10 cellular contexts compared by ENCODE assay signal in the genomic region with DNA sequence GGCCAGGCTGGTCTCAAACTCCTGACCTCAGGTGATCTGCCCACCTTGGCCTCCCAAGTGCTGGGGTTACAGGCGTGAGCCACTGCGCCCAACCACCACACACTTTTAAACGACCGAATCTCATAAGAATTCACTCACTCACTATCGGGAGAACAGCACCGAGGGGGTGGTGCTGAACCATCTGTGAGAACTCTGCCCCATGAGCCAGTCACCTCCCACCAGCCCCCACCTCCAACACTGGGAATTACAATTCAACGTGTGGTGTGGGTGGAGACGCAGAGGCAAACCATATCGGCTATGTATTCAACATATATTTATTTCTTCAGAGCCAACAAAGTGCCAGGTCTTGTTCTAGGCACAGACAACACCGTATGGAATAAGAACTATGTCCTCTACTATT. TPM values are rescaled to one million over a fixed set of nuclear protein-coding genes. Genes with fewer than 3 reads are reported as not detected.
"Had no signal": no experiment of that assay in that cellular context is flagged by ENCODE, and none has a peak within 500 bp of the region (broad histone marks: within the 10 kb centered on the region; RNA-seq: fewer than 3 reads in every experiment).

No MANE protein-coding gene starts in this region.

- H3K4me2 ChIP-seq: GM23338 had no signal

- FAIRE-seq: H1, H54, K562 had no signal

- ATAC-seq: GM23338, K562 had no signal

- H3K4me3 ChIP-seq: GM23338, K562 had no signal

- DNase-seq: H9, HCEC 1CT, HFFc6, IMR-90, KG1 had no signal

- H3K27ac ChIP-seq: HL-60 had no signal

- H2AFZ ChIP-seq: GM23338 had no signal

RNA-seq across cellular contexts. Expression of gene TLR3, which starts 3.6 kb away (rescaled TPM):
- total RNA-seq: K562 had no signal

RNA-seq across cellular contexts. Expression of gene FAM149A, which starts 32.0 kb away (rescaled TPM):
- total RNA-seq: HFFc6, K562 had no signal
- polyA plus RNA-seq: K562 had no signal
